21 cellular contexts compared by ENCODE assay signal in genomic region chr11:128843198-128843766, GRCh38. TPM values are rescaled to one million over a fixed set of nuclear protein-coding genes. Genes with fewer than 3 reads are reported as not detected.
"Had no signal": no experiment of that assay in that cellular context is flagged by ENCODE, and none has a peak within 500 bp of the region (broad histone marks: within the 10 kb centered on the region; RNA-seq: fewer than 3 reads in every experiment).

No MANE protein-coding gene starts in this region.

- H3K27me3 Mint-ChIP-seq: natural killer cell treated with Interleukin-12 subunit alpha and Interleukin-12 subunit beta and Interleukin-15 and Interleukin-18, amount 100 ng/mL, for 72 hours; stimulated activated naive CD8-positive, alpha-beta T cell treated with anti-CD3 and anti-CD28 coated beads, Interleukin-15, amount 100 ng/mL, for 72 hours had no signal

- H3K27ac ChIP-seq: adrenal gland, coronary artery, sigmoid colon, testis, upper lobe of right lung, WERI-Rb-1 had no signal

- H3K4me3 ChIP-seq: adrenal gland, coronary artery, heart right ventricle, sigmoid colon, testis, upper lobe of right lung had no signal

- H3K27me3 ChIP-seq: adrenal gland, heart right ventricle, sigmoid colon, testis, upper lobe of right lung had no signal

- ATAC-seq: natural killer cell treated with Interleukin-12 subunit alpha and Interleukin-12 subunit beta and Interleukin-15 and Interleukin-18, amount 100 ng/mL, for 72 hours; stimulated activated naive CD8-positive, alpha-beta T cell treated with anti-CD3 and anti-CD28 coated beads, Interleukin-15, amount 100 ng/mL, for 72 hours; upper lobe of right lung had no signal

- DNase-seq: activated CD4-positive, alpha-beta T cell treated with anti-CD3 and anti-CD28 coated beads for 4 hours; activated naive CD4-positive, alpha-beta T cell treated with anti-CD3 and anti-CD28 coated beads, Interleukin-2, amount 50 U/mL, for 16 hours; adrenal gland; central memory CD4-positive, alpha-beta T cell; effector CD8-positive, alpha-beta T cell; heart right ventricle; nucleus accumbens; sigmoid colon; stimulated activated CD4-positive, alpha-beta T cell treated with anti-CD3 and anti-CD28 coated beads, Interleukin-12 subunit alpha, Interleukin-12 subunit beta, amount 100 ng/mL, for 4 hours; stimulated activated CD4-positive, alpha-beta T cell treated with anti-CD3 and anti-CD28 coated beads, Interleukin-2, amount 100 ng/mL, for 48 hours; stimulated activated naive CD8-positive, alpha-beta T cell treated with anti-CD3 and anti-CD28 coated beads, Interleukin-15, amount 100 ng/mL, for 72 hours; testis; upper lobe of right lung; WERI-Rb-1 had no signal

- H3K36me3 Mint-ChIP-seq: natural killer cell treated with Interleukin-12 subunit alpha and Interleukin-12 subunit beta and Interleukin-15 and Interleukin-18, amount 100 ng/mL, for 72 hours had no signal

- H3K4me3 Mint-ChIP-seq: activated T-helper 1 cell treated with anti-CD3 and anti-CD28 coated beads, Interleukin-12 subunit alpha, Interleukin-12 subunit beta, Interleukin-2, Interleukin-4 antibody, amounts not matched to agents 30 ng/mL and 10 ng/mL and 1 ng/mL, durations not matched to agents 14 hours and 24 hours and 36 hours; natural killer cell treated with Interleukin-12 subunit alpha and Interleukin-12 subunit beta and Interleukin-15 and Interleukin-18, amount 100 ng/mL, for 72 hours; stimulated activated naive CD8-positive, alpha-beta T cell treated with anti-CD3 and anti-CD28 coated beads, Interleukin-15, amount 100 ng/mL, for 72 hours had no signal

- H3K9me3 Mint-ChIP-seq: natural killer cell treated with Interleukin-12 subunit alpha and Interleukin-12 subunit beta and Interleukin-15 and Interleukin-18, amount 100 ng/mL, for 72 hours had no signal

- H3K27ac Mint-ChIP-seq: activated T-helper 1 cell treated with anti-CD3 and anti-CD28 coated beads, Interleukin-12 subunit alpha, Interleukin-12 subunit beta, Interleukin-2, Interleukin-4 antibody, amounts not matched to agents 30 ng/mL and 10 ng/mL and 1 ng/mL, durations not matched to agents 14 hours and 24 hours and 36 hours; progenitor cell of endocrine pancreas; stimulated activated naive CD8-positive, alpha-beta T cell treated with anti-CD3 and anti-CD28 coated beads, Interleukin-15, amount 100 ng/mL, for 72 hours had no signal

- H3K4me1 ChIP-seq: adrenal gland, sigmoid colon, testis had no signal

RNA-seq across cellular contexts. Expression of gene KCNJ1, which starts 23.8 kb away (rescaled TPM):
- total RNA-seq: activated T-helper 1 cell treated with anti-CD3 and anti-CD28 coated beads, Interleukin-12 subunit alpha, Interleukin-12 subunit beta, Interleukin-2, Interleukin-4 antibody, amounts not matched to agents 30 ng/mL and 10 ng/mL and 1 ng/mL, durations not matched to agents 14 hours and 24 hours and 36 hours; adrenal gland; fibroblast of lung; frontal cortex; mucosa of gallbladder; natural killer cell treated with Interleukin-12 subunit alpha and Interleukin-12 subunit beta and Interleukin-15 and Interleukin-18, amount 100 ng/mL, for 72 hours; progenitor cell of endocrine pancreas had no signal
- polyA plus RNA-seq: fibroblast of lung, sigmoid colon had no signal

RNA-seq across cellular contexts. Expression of gene KCNJ5, which starts 47.9 kb away (rescaled TPM):
- total RNA-seq: activated T-helper 1 cell treated with anti-CD3 and anti-CD28 coated beads, Interleukin-12 subunit alpha, Interleukin-12 subunit beta, Interleukin-2, Interleukin-4 antibody, amounts not matched to agents 30 ng/mL and 10 ng/mL and 1 ng/mL, durations not matched to agents 14 hours and 24 hours and 36 hours; natural killer cell treated with Interleukin-12 subunit alpha and Interleukin-12 subunit beta and Interleukin-15 and Interleukin-18, amount 100 ng/mL, for 72 hours had no signal
